Comparison of ENCODE assay signal across 26 cellular contexts in the genomic region with DNA sequence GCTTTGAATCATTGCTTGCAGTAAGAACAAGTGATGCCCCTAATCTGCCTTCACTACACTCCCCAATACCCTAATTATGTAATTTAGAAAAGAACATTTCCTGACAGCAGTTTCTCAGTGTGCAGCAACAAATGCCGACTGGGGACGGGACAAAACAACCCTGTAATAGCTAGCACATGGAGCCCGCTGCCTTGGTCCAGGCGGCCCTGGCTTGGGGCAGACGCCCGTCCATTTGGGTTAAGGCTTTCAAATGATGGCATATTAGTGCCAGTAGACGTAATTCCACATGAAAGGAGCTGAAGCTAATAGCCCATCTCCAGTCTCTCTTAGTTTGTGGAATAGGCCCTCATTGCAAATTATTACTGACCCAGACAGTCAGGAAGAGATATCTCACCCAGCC.
"Had no signal": no experiment of that assay in that cellular context is flagged by ENCODE, and none has a peak within 500 bp of the region (broad histone marks: within the 10 kb centered on the region; RNA-seq: fewer than 3 reads in every experiment).

No MANE protein-coding gene starts in this region.

- H3K36me3 Mint-ChIP-seq: activated naive CD4-positive, alpha-beta T cell treated with anti-CD3 and anti-CD28 coated beads, Interleukin-2, amount 10 ng/mL, durations not matched to agents 7 days and 5 days; activated naive CD8-positive, alpha-beta T cell treated with anti-CD3 and anti-CD28 coated beads for 36 hours; T-cell had no signal

- H3K9ac ChIP-seq: KMS-11 had no signal

- H3K9me3 ChIP-seq: MG63 had no signal

- H3K36me3 ChIP-seq: brain microvascular endothelial cell, cardiac muscle cell, MG63, WERI-Rb-1 had no signal

- H3K4me3 ChIP-seq: cardiac muscle cell, MG63, SK-N-MC had no signal

- DNase-seq: activated CD4-positive, alpha-beta memory T cell treated with anti-CD3 and anti-CD28 coated beads, Interleukin-2, amount 10 ng/mL, durations not matched to agents 7 days and 5 days; activated CD4-positive, alpha-beta T cell treated with anti-CD3 and anti-CD28 coated beads for 36 hours; activated CD4-positive, alpha-beta T cell treated with anti-CD3 and anti-CD28 coated beads, Interleukin-2, amount 50 U/mL, for 1 hour; activated gamma-delta T cell treated with Interleukin-2 at 50 U/mL for 16 hours; activated naive CD4-positive, alpha-beta T cell treated with anti-CD3 and anti-CD28 coated beads, Interleukin-2, amount 10 ng/mL, durations not matched to agents 7 days and 5 days; activated naive CD8-positive, alpha-beta T cell treated with anti-CD3 and anti-CD28 coated beads for 36 hours; activated T-cell treated with anti-CD3 and anti-CD28 coated beads for 4 hours; activated T-cell treated with anti-CD3 and anti-CD28 coated beads, Interleukin-2, amount 50 U/mL, for 48 hours; brain microvascular endothelial cell; MV-4-11; NCI-H1092 treated with DMSO at 0.1 percent for 48 hours; NCI-H187; NCI-H2081 treated with DMSO at 0.1 percent for 48 hours; NCI-H2171; NCI-H2227 treated with DMSO at 0.1 percent for 48 hours; NCI-H446 treated with DMSO at 0.1 percent for 48 hours; NCI-H524 treated with DMSO at 0.1 percent for 48 hours; NCI-H82; T-cell; WERI-Rb-1 had no signal

- H3K4me1 Mint-ChIP-seq: activated CD4-positive, alpha-beta memory T cell treated with anti-CD3 and anti-CD28 coated beads, Interleukin-2, amount 10 ng/mL, durations not matched to agents 7 days and 5 days; activated naive CD4-positive, alpha-beta T cell treated with anti-CD3 and anti-CD28 coated beads, Interleukin-2, amount 10 ng/mL, durations not matched to agents 7 days and 5 days; activated naive CD8-positive, alpha-beta T cell treated with anti-CD3 and anti-CD28 coated beads for 36 hours; activated T-helper 17 cell treated with anti-CD3 and anti-CD28 coated beads, Interleukin-2, amount 50 U/mL, for 72 hours had no signal

- H3K4me2 ChIP-seq: KMS-11 had no signal

- H3K27ac Mint-ChIP-seq: activated CD4-positive, alpha-beta memory T cell treated with anti-CD3 and anti-CD28 coated beads, Interleukin-2, amount 10 ng/mL, durations not matched to agents 7 days and 5 days; activated CD4-positive, alpha-beta T cell treated with anti-CD3 and anti-CD28 coated beads for 36 hours; activated naive CD4-positive, alpha-beta T cell treated with anti-CD3 and anti-CD28 coated beads, Interleukin-2, amount 10 ng/mL, durations not matched to agents 7 days and 5 days; activated naive CD8-positive, alpha-beta T cell treated with anti-CD3 and anti-CD28 coated beads for 36 hours; activated T-helper 17 cell treated with anti-CD3 and anti-CD28 coated beads, Interleukin-2, amount 50 U/mL, for 72 hours; T-cell had no signal

- H3K27ac ChIP-seq: brain microvascular endothelial cell, cardiac muscle cell, KMS-11, SK-N-MC, WERI-Rb-1 had no signal

- ATAC-seq: activated CD4-positive, alpha-beta T cell treated with anti-CD3 and anti-CD28 coated beads for 36 hours; activated T-helper 17 cell treated with anti-CD3 and anti-CD28 coated beads, Interleukin-2, amount 50 U/mL, for 72 hours; Right ventricle myocardium inferior had no signal

- H3K4me3 Mint-ChIP-seq: activated CD4-positive, alpha-beta memory T cell treated with anti-CD3 and anti-CD28 coated beads, Interleukin-2, amount 10 ng/mL, durations not matched to agents 7 days and 5 days; activated CD4-positive, alpha-beta T cell treated with anti-CD3 and anti-CD28 coated beads for 36 hours; activated naive CD4-positive, alpha-beta T cell treated with anti-CD3 and anti-CD28 coated beads, Interleukin-2, amount 10 ng/mL, durations not matched to agents 7 days and 5 days; activated naive CD8-positive, alpha-beta T cell treated with anti-CD3 and anti-CD28 coated beads for 36 hours; activated T-helper 17 cell treated with anti-CD3 and anti-CD28 coated beads, Interleukin-2, amount 50 U/mL, for 72 hours; T-cell had no signal

- H3K9me3 Mint-ChIP-seq: activated CD4-positive, alpha-beta memory T cell treated with anti-CD3 and anti-CD28 coated beads, Interleukin-2, amount 10 ng/mL, durations not matched to agents 7 days and 5 days; activated naive CD4-positive, alpha-beta T cell treated with anti-CD3 and anti-CD28 coated beads, Interleukin-2, amount 10 ng/mL, durations not matched to agents 7 days and 5 days; activated naive CD8-positive, alpha-beta T cell treated with anti-CD3 and anti-CD28 coated beads for 36 hours; activated T-helper 17 cell treated with anti-CD3 and anti-CD28 coated beads, Interleukin-2, amount 50 U/mL, for 72 hours; T-cell had no signal

- H3K27me3 ChIP-seq: MG63 had no signal
